In the genomic region with DNA sequence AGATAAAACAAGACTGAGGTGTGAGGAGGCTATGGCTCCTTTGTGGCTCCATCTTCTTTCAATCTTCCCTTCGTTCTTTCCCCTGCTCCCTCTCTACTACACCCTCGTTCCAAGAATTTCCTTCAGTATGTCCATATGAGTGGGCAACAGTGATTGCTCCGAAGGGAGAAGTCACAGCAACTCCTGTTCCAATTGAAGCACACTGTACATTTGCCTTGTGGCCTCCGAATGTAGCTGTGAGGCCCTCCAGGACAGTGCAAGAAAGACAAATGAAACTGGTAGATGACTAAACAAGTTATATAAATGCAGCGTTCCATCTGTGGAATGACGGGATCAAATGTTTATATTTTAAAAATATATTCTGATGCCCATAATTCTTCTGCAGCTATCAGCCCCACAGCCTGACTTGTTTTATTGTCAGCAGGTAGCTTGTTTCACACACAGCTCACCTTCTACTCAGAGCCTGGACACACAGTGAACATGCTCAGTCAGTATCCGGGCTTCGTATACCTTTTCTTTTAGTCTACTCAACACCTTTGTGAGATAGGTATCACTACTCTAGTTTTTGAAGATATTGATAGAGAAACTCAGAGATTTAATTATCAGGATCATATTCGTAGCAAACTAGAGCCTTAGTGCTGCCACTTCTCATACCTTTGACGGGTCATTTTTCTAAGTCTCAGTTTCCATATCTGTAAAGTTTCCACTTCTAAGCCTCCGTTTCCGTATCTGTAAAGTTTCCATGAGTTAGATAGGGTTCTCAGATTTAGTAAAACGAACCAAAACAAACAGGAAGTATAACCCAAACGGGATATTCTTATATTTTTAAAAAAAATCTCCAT, we compare ENCODE assay signal across 8 cellular contexts. TPM values are rescaled to one million over a fixed set of nuclear protein-coding genes. Genes with fewer than 3 reads are reported as not detected.
DNase-seq lines count a peak whose midpoint lies in the region; ATAC-seq and TF ChIP-seq lines count a peak whose summit lies in the region.

No MANE protein-coding gene starts in this region.

- peak; percentile 29 to 43 (median 40) for DNase-seq in CD4-positive, alpha-beta memory T cell
- DNase-seq in HCT116 (ENCODE audit: low read depth, low spot score) (no peak), memory B cell (ENCODE audit: low spot score in 2 of 2) (no peak), cerebellum (ENCODE audit: low spot score) (no peak), hypothalamus (lab: John Stamatoyannopoulos, UW) (no peak), occipital lobe (lab: John Stamatoyannopoulos, UW) (no peak)

- no peaks in the 10 kb centered on the region for H3K9me3 ChIP-seq in CD4-positive, alpha-beta memory T cell (ENCODE audit: control insufficient read depth in 1 of 2, low read length in 2 of 2)
- H3K9me3 ChIP-seq in HCT116 (ENCODE audit: control insufficient read depth in 1 of 2, insufficient read depth in 1 of 2, low read depth in 1 of 2, low read length in 2 of 2), result no peaks in the 10 kb centered on the region

- CTCF ChIA-PET in CD4-positive, alpha-beta memory T cell (lab: Charles Lee; ENCODE audit: partially characterized antibody), result interaction anchor here (1.1 to 1.3 kb wide), 2 partner anchors 77 to 406 kb away, joined by 4 read pairs; no protein-coding TSS in a partner anchor
- CTCF ChIA-PET in HCT116 (lab: Charles Lee), result no interaction called here

- ATAC-seq in HCT116, result no peak
- ATAC-seq in activated T-helper 17 cell treated with anti-CD3 and anti-CD28 coated beads, Interleukin-2, amount 50 U/mL, for 72 hours (replicated peaks), result peak; percentile 30
- ATAC-seq in memory B cell (ENCODE audit: low read depth), result no peak
- no peak for ATAC-seq in HG03354 (IDR thresholded peaks at IDR 0.05; ENCODE audit: poor library complexity, severe bottlenecking, unreplicated experiment)

- peaks cover 0 to 1% (median 0%) of the 10 kb centered on the region in 8 donors for H3K9me3 Mint-ChIP-seq in CD4-positive, alpha-beta memory T cell
- H3K9me3 Mint-ChIP-seq in activated T-helper 17 cell treated with anti-CD3 and anti-CD28 coated beads, Interleukin-2, amount 50 U/mL, for 72 hours, result no peaks in the 10 kb centered on the region
- H3K9me3 Mint-ChIP-seq in memory B cell, result peaks cover 6% of the 10 kb centered on the region

- H3K36me3 Mint-ChIP-seq in CD4-positive, alpha-beta memory T cell, result peaks cover 15 to 19% of the 10 kb centered on the region in 2 donors
- H3K36me3 Mint-ChIP-seq in activated T-helper 17 cell treated with anti-CD3 and anti-CD28 coated beads, Interleukin-2, amount 50 U/mL, for 72 hours (ENCODE audit: low read depth), result peaks cover 32% of the 10 kb centered on the region
- H3K36me3 Mint-ChIP-seq in memory B cell, result peaks cover 9% of the 10 kb centered on the region

- POLR2A ChIA-PET in CD4-positive, alpha-beta memory T cell (lab: Charles Lee; ENCODE audit: partially characterized antibody), result interaction anchor here (1.2 kb wide), 1 partner anchor 102 kb away, joined by 8 read pairs; no protein-coding TSS in a partner anchor
- POLR2A ChIA-PET in HCT116 (lab: Charles Lee), result no interaction called here

- H3K4me1 Mint-ChIP-seq in CD4-positive, alpha-beta memory T cell, result peaks cover 15 to 50% (median 25%) of the 10 kb centered on the region in 4 donors
- peaks cover 20% of the 10 kb centered on the region for H3K4me1 Mint-ChIP-seq in activated T-helper 17 cell treated with anti-CD3 and anti-CD28 coated beads, Interleukin-2, amount 50 U/mL, for 72 hours
- H3K4me1 Mint-ChIP-seq in memory B cell, result peaks cover 16% of the 10 kb centered on the region

- RAD21 ChIA-PET in HCT116 (lab: Charles Lee; ENCODE audit: low non-redundant PET in 1 of 2, low total read pairs in 2 of 2, uncharacterized antibody in 2 of 2, unreplicated experiment in 2 of 2), result no interaction called here

- H3K27me3 Mint-ChIP-seq in CD4-positive, alpha-beta memory T cell, result no peaks in the 10 kb centered on the region
- H3K27me3 Mint-ChIP-seq in activated T-helper 17 cell treated with anti-CD3 and anti-CD28 coated beads, Interleukin-2, amount 50 U/mL, for 72 hours, result no peaks in the 10 kb centered on the region
- H3K27me3 Mint-ChIP-seq in memory B cell, result no peaks in the 10 kb centered on the region

- H3K27me3 ChIP-seq in CD4-positive, alpha-beta memory T cell (ENCODE audit: insufficient read depth, low read length), result no peaks in the 10 kb centered on the region
- H3K27me3 ChIP-seq in HCT116 (ENCODE audit: insufficient read depth, low read length), result no peaks in the 10 kb centered on the region

- H3K79me2 ChIP-seq in HCT116 (ENCODE audit: insufficient read depth, low read length), result peaks cover 36% of the 10 kb centered on the region

- no peaks in the 10 kb centered on the region; the same call in 1 of the 2 replicates for H4K20me1 ChIP-seq in HCT116 (ENCODE audit: insufficient read depth)

- intact Hi-C loops in CD4-positive, alpha-beta memory T cell (cut with micrococcal nuclease), result no loop called here
- intact Hi-C loops in HCT116 (cut with micrococcal nuclease), result no loop called here

- no peak for TF ChIP-seq POLR2A in HCT116 (IDR thresholded peaks at IDR 0.05; ENCODE audit: borderline replicate concordance, extremely low read depth, insufficient read depth, insufficient read length)

- H3K4me3 ChIP-seq in CD4-positive, alpha-beta memory T cell (ENCODE audit: low read length in 2 of 2), result peak overlapping the region; percentile 64 to 72
- peak overlapping the region; percentile 47 to 80; a peak in 3 of 4 replicates for H3K4me3 ChIP-seq in HCT116 (replicated peaks in 1 of 2; ENCODE audit: low read depth in 1 of 2, low read length in 2 of 2)

- H3K4me1 ChIP-seq in CD4-positive, alpha-beta memory T cell (ENCODE audit: insufficient read depth, low read length), result peaks cover 47% of the 10 kb centered on the region
- H3K4me1 ChIP-seq in HCT116 (ENCODE audit: control insufficient read depth in 1 of 2, insufficient read depth in 2 of 2, low read length in 2 of 2), result peaks cover 20 to 38% of the 10 kb centered on the region in 2 experiments

- H3K27ac ChIP-seq in CD4-positive, alpha-beta memory T cell (ENCODE audit: low read depth, low read length), result peak overlapping the region; percentile 92
- peak overlapping the region; percentile 81; the same call in 1 of the 2 replicates for H3K27ac ChIP-seq in HCT116 (ENCODE audit: low read depth, low read length)

- peak overlapping the region; percentile 79 to 97 (median 90) for H3K4me3 Mint-ChIP-seq in CD4-positive, alpha-beta memory T cell
- H3K4me3 Mint-ChIP-seq in activated T-helper 17 cell treated with anti-CD3 and anti-CD28 coated beads, Interleukin-2, amount 50 U/mL, for 72 hours, result peak overlapping the region; percentile 97
- peak overlapping the region; percentile 97 for H3K4me3 Mint-ChIP-seq in memory B cell

- no peak for TF ChIP-seq RAD21 in HCT116 (IDR thresholded peaks at IDR 0.05; ENCODE audit: low read depth)

- H3K9ac ChIP-seq in HCT116 (ENCODE audit: low read length), result peak overlapping the region; percentile 95

- H3K4me2 ChIP-seq in HCT116 (ENCODE audit: low read length), result peak overlapping the region; percentile 85

- no peaks in the 10 kb centered on the region for H3K36me3 ChIP-seq in CD4-positive, alpha-beta memory T cell (ENCODE audit: insufficient read depth, low read length)
- H3K36me3 ChIP-seq in HCT116 (ENCODE audit: control insufficient read depth in 1 of 2, insufficient read depth in 2 of 2, low read length in 2 of 2), result no peaks in the 10 kb centered on the region

- BruUV-seq in HCT116 (replicated peaks; lab: Mats Ljungman, UMichigan), result TSS peak; percentile 86

- H3K27ac Mint-ChIP-seq in CD4-positive, alpha-beta memory T cell, result peak overlapping the region; percentile 96 to 98 (median 96)
- H3K27ac Mint-ChIP-seq in activated T-helper 17 cell treated with anti-CD3 and anti-CD28 coated beads, Interleukin-2, amount 50 U/mL, for 72 hours, result peak overlapping the region; percentile 99
- H3K27ac Mint-ChIP-seq in memory B cell, result peak overlapping the region; percentile 96

- H2AFZ ChIP-seq in HCT116 (ENCODE audit: low read depth, low read length, poor library complexity, severe bottlenecking), result no peak overlapping the region

- TF ChIP-seq CTCF in HCT116 (IDR thresholded peaks at IDR 0.05 in 2 of 3, conservative IDR thresholded peaks at IDR 0.05 in 1 of 3; ENCODE audit: borderline replicate concordance in 1 of 3, insufficient read depth in 1 of 3, low read depth in 2 of 3, low read length in 2 of 3), result no peak

- H3K9me2 ChIP-seq in HCT116 (ENCODE audit: insufficient read depth), result no peaks in the 10 kb centered on the region

TF ChIP-seq in HCT116, 20 proteins besides CTCF, POLR2A, EP300 and RAD21:
- no peak for TF ChIP-seq TCF7L2 (IDR thresholded peaks at IDR 0.05; ENCODE audit: borderline replicate concordance, extremely low read depth, insufficient read depth, insufficient read length)
- no peak for TF ChIP-seq SRF (IDR thresholded peaks at IDR 0.05; ENCODE audit: low read depth)
- no peak for TF ChIP-seq JUND (IDR thresholded peaks at IDR 0.05)
- TF ChIP-seq CEBPB (IDR thresholded peaks at IDR 0.05; ENCODE audit: low read depth), result no peak

RNA-seq across cellular contexts. Expression of gene FOXN2, which starts 1.2 kb away (rescaled TPM):
- 10 to 100 TPM; 60.4 to 67.3 TPM for total RNA-seq in CD4-positive, alpha-beta memory T cell
- polyA plus RNA-seq in CD4-positive, alpha-beta memory T cell, result 10 to 100 TPM; 31.2 to 47.5 TPM
- 29.2 TPM for total RNA-seq in HCT116 (2021; ENCODE audit: unreplicated experiment)
- 6.4 and 7.9 TPM in 2 replicates for polyA plus RNA-seq in HCT116 (2012)
- 10 to 100 TPM; 45.2 to 48.5 TPM for total RNA-seq in activated T-helper 17 cell treated with anti-CD3 and anti-CD28 coated beads, Interleukin-2, amount 50 U/mL, for 72 hours
- total RNA-seq in cerebellum, result 48.8 TPM
- total RNA-seq in occipital lobe, result 84.5 TPM

Comparison
In these comparisons a context has a peak if more than half of its experiments do, and no peak if none do; other contexts are left out.
1. DNase-seq: peak in CD4-positive, alpha-beta memory T cell (5 of 5); none in HCT116 (single experiment), memory B cell (0 of 2), cerebellum (single experiment), hypothalamus (0 of 51) and occipital lobe (single experiment).
2. Peak in every context shown above with its lines, with median percentiles within 50 percentile points of each other: H3K27ac Mint-ChIP-seq and H3K4me3 Mint-ChIP-seq.